28 cellular contexts compared by ENCODE assay signal in genomic region chr14:32422440-32422839, GRCh38.
"Had no signal": no experiment of that assay in that cellular context is flagged by ENCODE, and none has a peak within 500 bp of the region (broad histone marks: within the 10 kb centered on the region; RNA-seq: fewer than 3 reads in every experiment).

No MANE protein-coding gene starts in this region.

- H3K4me3 ChIP-seq: neural progenitor cell, ovary, psoas muscle, skin epidermis, smooth muscle cell, spleen, suprapubic skin, testis, tibial artery, transverse colon, upper lobe of right lung, uterus had no signal

- DNase-seq: natural killer cell; occipital lobe; ovary; posterior cingulate gyrus; psoas muscle; right cardiac atrium; spleen; stimulated activated CD4-positive, alpha-beta T cell treated with anti-CD3 and anti-CD28 coated beads, Interleukin-12 subunit alpha, Interleukin-12 subunit beta, amount 100 ng/mL, for 4 hours; stimulated activated CD4-positive, alpha-beta T cell treated with anti-CD3 and anti-CD28 coated beads, Interleukin-1b, Interleukin-23, amount 100 ng/mL, for 48 hours; stimulated activated CD4-positive, alpha-beta T cell treated with anti-CD3 and anti-CD28 coated beads, Interleukin-4, amount 100 ng/mL, for 1 hour; stimulated activated CD4-positive, alpha-beta T cell treated with anti-CD3 and anti-CD28 coated beads, Interleukin-4, amount 100 ng/mL, for 4 hours; stimulated activated CD8-positive, alpha-beta memory T cell treated with anti-CD3 and anti-CD28 coated beads, Interleukin-4, amount 100 ng/mL, for 48 hours; stimulated activated naive CD4-positive, alpha-beta T cell; stimulated activated naive CD8-positive, alpha-beta T cell treated with anti-CD3 and anti-CD28 coated beads, Interleukin-15, amount 100 ng/mL, for 72 hours; stimulated activated naive CD8-positive, alpha-beta T cell treated with anti-CD3 and anti-CD28 coated beads, Interleukin-15, Interleukin-2, amounts not matched to agents 100 U/mL and 50 U/mL, for 24 hours; substantia nigra; testis; tibial artery; transverse colon; upper lobe of right lung; uterus had no signal

- H3K79me2 ChIP-seq: parathyroid adenoma had no signal

- H3K4me2 ChIP-seq: neural progenitor cell, smooth muscle cell had no signal

- H2AFZ ChIP-seq: neural progenitor cell, parathyroid adenoma had no signal

- H3K9ac ChIP-seq: neural progenitor cell, parathyroid adenoma had no signal

- H3K4me1 ChIP-seq: parathyroid adenoma, spleen, testis, upper lobe of right lung, uterus had no signal

- H3K27me3 ChIP-seq: neural progenitor cell, ovary, spleen, suprapubic skin, testis, tibial artery, transverse colon, upper lobe of right lung, uterus had no signal

- ATAC-seq: natural killer cell; psoas muscle; right cardiac atrium; sciatic nerve; stimulated activated memory B cell treated with anti-CD40 and anti-IgM and Interleukin-4, amounts not matched to agents 10 μg/mL and 1 μg/mL and 100 μg/mL, for 72 hours; stimulated activated naive CD8-positive, alpha-beta T cell treated with anti-CD3 and anti-CD28 coated beads, Interleukin-15, amount 100 ng/mL, for 72 hours; stimulated activated naive CD8-positive, alpha-beta T cell treated with anti-CD3 and anti-CD28 coated beads, Interleukin-15, Interleukin-2, amounts not matched to agents 100 U/mL and 50 U/mL, for 24 hours; upper lobe of right lung had no signal

- H3K36me3 ChIP-seq: neural progenitor cell, ovary, spleen, suprapubic skin, tibial artery, transverse colon, upper lobe of right lung, uterus had no signal

- H3K9me3 ChIP-seq: ovary, psoas muscle, suprapubic skin, testis, tibial artery, upper lobe of right lung, uterus had no signal

- H3K27ac ChIP-seq: neural progenitor cell, ovary, parathyroid adenoma, psoas muscle, skin epidermis, spleen, suprapubic skin, testis, tibial artery, transverse colon, upper lobe of right lung, uterus had no signal
